In the genomic region with DNA sequence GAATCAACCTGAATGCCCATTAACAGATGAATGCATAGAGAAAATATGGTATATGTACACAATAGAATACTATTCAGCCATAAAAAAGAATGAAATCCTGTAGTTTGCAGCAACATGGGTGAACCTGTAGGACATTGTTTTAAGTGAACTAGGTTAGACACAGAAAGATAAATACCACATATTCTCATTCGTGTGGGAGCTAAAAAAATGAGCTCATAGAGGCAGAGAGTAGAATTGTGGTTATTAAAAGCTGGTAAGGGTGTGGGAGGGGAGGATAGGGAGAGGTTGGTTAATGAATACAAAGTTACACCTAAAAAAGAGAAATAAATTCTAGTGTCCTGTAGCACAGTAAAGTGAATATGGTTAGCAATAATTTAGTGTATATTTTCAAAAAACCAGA, we compare ENCODE assay signal across 31 cellular contexts. TPM values are rescaled to one million over a fixed set of nuclear protein-coding genes. Genes with fewer than 3 reads are reported as not detected.
A peak's percentile ranks its signal among the peaks of the same experiment; 100 is the strongest.
DNase-seq lines count a peak whose midpoint lies in the region; ATAC-seq and TF ChIP-seq lines count a peak whose summit lies in the region.
"Had no signal": no experiment of that assay in that cellular context is flagged by ENCODE, and none has a peak within 500 bp of the region (broad histone marks: within the 10 kb centered on the region; RNA-seq: fewer than 3 reads in every experiment).

No MANE protein-coding gene starts in this region.

- intact Hi-C loops in dorsolateral prefrontal cortex (cut with DNase I), result loop anchor here in 1 of 2 donors (10.0 kb wide), 1 partner anchor 60 kb away; no protein-coding TSS in a partner anchor

- ATAC-seq in GM18517 (IDR thresholded peaks at IDR 0.05; ENCODE audit: unreplicated experiment), result peak; percentile 51
- ATAC-seq in GM21423 (IDR thresholded peaks at IDR 0.05; ENCODE audit: unreplicated experiment), result peak; percentile 36
- peak; percentile 42 for ATAC-seq in HG02943 (IDR thresholded peaks at IDR 0.05; ENCODE audit: low read depth, unreplicated experiment)
- ATAC-seq in HG03460 (IDR thresholded peaks at IDR 0.05; ENCODE audit: unreplicated experiment), result peak; percentile 35
- ATAC-seq in GM18502 (IDR thresholded peaks at IDR 0.05; ENCODE audit: poor library complexity, unreplicated experiment), result no peak
- ATAC-seq: activated CD4-positive, alpha-beta T cell treated with anti-CD3 and anti-CD28 coated beads for 36 hours; activated T-cell treated with anti-CD3 and anti-CD28 coated beads, Interleukin-2, amount 50 U/mL, for 4 hours; heart left ventricle; HepG2; right lobe of liver; stimulated activated naive CD8-positive, alpha-beta T cell treated with anti-CD3 and anti-CD28 coated beads, Interleukin-15, Interleukin-2, amounts not matched to agents 100 U/mL and 50 U/mL, for 24 hours had no signal

- H3K27me3 ChIP-seq in dorsolateral prefrontal cortex, result no peaks in the 10 kb centered on the region
- H3K27me3 ChIP-seq: brain microvascular endothelial cell, heart left ventricle, right lobe of liver, thyroid gland had no signal

- H3K4me3 ChIP-seq in coronary artery (no peak overlapping the region), dorsolateral prefrontal cortex (no peak overlapping the region)
- H3K4me3 ChIP-seq: GM23248, heart left ventricle, lung, right lobe of liver, thyroid gland had no signal

- TF ChIP-seq CTCF in coronary artery (IDR thresholded peaks at IDR 0.05), result no peak
- TF ChIP-seq CTCF in dorsolateral prefrontal cortex (IDR thresholded peaks at IDR 0.05 in 54 of 56, conservative IDR thresholded peaks at IDR 0.05 in 2 of 56; ENCODE audit: low read depth in 1 of 56, partially characterized antibody in 56 of 56), result no peak

- DNase-seq in coronary artery (ENCODE audit: low spot score), result no peak
- DNase-seq in dorsolateral prefrontal cortex, result no peak
- DNase-seq in DMS79 treated with DMSO at 0.1 percent for 48 hours (lab: John Stamatoyannopoulos, UW), result no peak
- DNase-seq: activated CD4-positive, alpha-beta T cell treated with anti-CD3 and anti-CD28 coated beads for 36 hours; activated naive CD4-positive, alpha-beta T cell treated with Interleukin-2 at 50 U/mL for 16 hours; activated T-cell treated with anti-CD3 and anti-CD28 coated beads, Interleukin-2, amount 50 U/mL, for 4 hours; brain microvascular endothelial cell; C1 segment of cervical spinal cord; Calu3; effector memory CD4-positive, alpha-beta T cell; erythroblast; foreskin fibroblast; GM23248; heart left ventricle; HFFc6; kidney glomerular epithelial cell; NCI-H1048; NCI-H1694 treated with DMSO at 0.1 percent for 48 hours; NCI-H526; posterior cingulate gyrus; right lobe of liver; SHP77 treated with DMSO at 0.1 percent for 48 hours; stimulated activated naive CD8-positive, alpha-beta T cell treated with anti-CD3 and anti-CD28 coated beads, Interleukin-15, Interleukin-2, amounts not matched to agents 100 U/mL and 50 U/mL, for 24 hours; thyroid gland had no signal

- no peak overlapping the region for H3K27ac ChIP-seq in coronary artery
- no peak overlapping the region for H3K27ac ChIP-seq in dorsolateral prefrontal cortex
- H3K27ac ChIP-seq: brain microvascular endothelial cell, GM23248, heart left ventricle, right lobe of liver, thyroid gland had no signal

RNA-seq across cellular contexts. Expression of a gene that starts 23.5 kb away (rescaled TPM):
- 10 to 100 TPM in 31 of 120 experiments, 1 to 10 TPM in 89; 2.1 to 17.4 (median 7.5) TPM for total RNA-seq in dorsolateral prefrontal cortex

RNA-seq across cellular contexts. Expression of a gene that starts 26.3 kb away (rescaled TPM):
- 100 to 1,000 TPM in 19 of 120 experiments, 10 to 100 TPM in 101; 41.4 to 128 (median 79.4) TPM for total RNA-seq in dorsolateral prefrontal cortex

RNA-seq across cellular contexts. Expression of a gene that starts 45.3 kb away (rescaled TPM):
- total RNA-seq in dorsolateral prefrontal cortex, result 10 to 100 TPM in 70 of 120 experiments, 1 to 10 TPM in 50; 6.3 to 14.9 (median 10.6) TPM
